8 cellular contexts compared by ENCODE assay signal in genomic region chr21:43790053-43790524, GRCh38. TPM values are rescaled to one million over a fixed set of nuclear protein-coding genes. Genes with fewer than 3 reads are reported as not detected.
DNase-seq lines count a peak whose midpoint lies in the region; ATAC-seq, FAIRE-seq and TF ChIP-seq lines count a peak whose summit lies in the region.

No MANE protein-coding gene starts in this region.

- H3K36me3 Mint-ChIP-seq in Calu3 (ENCODE audit: insufficient read depth, unreplicated experiment): peaks cover 55% of the 10 kb centered on the region

- H3K27me3 Mint-ChIP-seq in Calu3 (ENCODE audit: unreplicated experiment): no peaks in the 10 kb centered on the region

- H3K27ac ChIP-seq in PC-3 (ENCODE audit: low read length) (peak overlapping the region; percentile 55), endothelial cell of umbilical vein (ENCODE audit: insufficient read depth, low read depth, low read length) (peak overlapping the region; percentile 59), osteoblast (ENCODE audit: low read depth, low read length) (peak overlapping the region; percentile 82)

- DNase-seq in Calu3 (no peak), PC-3 (no peak), endothelial cell of umbilical vein (ENCODE audit: low read depth, low spot score) (peak; percentile 12), osteoblast (ENCODE audit: insufficient read length, low spot score, missing footprints) (peak; percentile 80), amygdala (lab: John Stamatoyannopoulos, UW) (no peak), posterior vena cava (ENCODE audit: low spot score) (no peak), NAMALWA (ENCODE audit: low spot score) (no peak)

- H3K4me2 ChIP-seq in PC-3 (ENCODE audit: low read length) (peak overlapping the region; percentile 85), endothelial cell of umbilical vein (ENCODE audit: insufficient read depth, low read length) (peak overlapping the region; percentile 66), osteoblast (ENCODE audit: insufficient read depth, low read length) (peak overlapping the region; percentile 98)

- peak overlapping the region; percentile 70 for H3K27ac Mint-ChIP-seq in Calu3 (ENCODE audit: unreplicated experiment)

- H3K79me2 ChIP-seq in PC-3 (ENCODE audit: low read length): peaks cover 58% of the 10 kb centered on the region
- H3K79me2 ChIP-seq in endothelial cell of umbilical vein (ENCODE audit: control insufficient read depth, insufficient read depth, low read length): peaks cover 52% of the 10 kb centered on the region
- H3K79me2 ChIP-seq in osteoblast (ENCODE audit: insufficient read depth, low read length): peaks cover 55% of the 10 kb centered on the region

- peak overlapping the region; percentile 52; the same call in 1 of the 2 replicates for H2AFZ ChIP-seq in PC-3 (ENCODE audit: low read length)
- H2AFZ ChIP-seq in endothelial cell of umbilical vein (ENCODE audit: low read depth, low read length): peak overlapping the region; percentile 86
- H2AFZ ChIP-seq in osteoblast (ENCODE audit: low read length): peak overlapping the region; percentile 88

- dilution Hi-C loops in endothelial cell of umbilical vein (cut with MboI; ENCODE audit: extremely low pct_ligation_motif_present, low sequenced_read_pairs): no loop called here

- POLR2A ChIA-PET in PC-3 (lab: Charles Lee; ENCODE audit: unreplicated experiment): interaction anchor here (0.6 kb wide), 1 partner anchor 98 kb away, joined by 4 read pairs; no protein-coding TSS in a partner anchor
- POLR2A ChIA-PET in endothelial cell of umbilical vein (lab: Charles Lee): no interaction called here

- H4K20me1 ChIP-seq in PC-3 (ENCODE audit: low read length) (peaks cover 26% of the 10 kb centered on the region), endothelial cell of umbilical vein (replicated peaks; ENCODE audit: control insufficient read depth, extremely low read depth, insufficient read depth, low read length) (no peaks in the 10 kb centered on the region), osteoblast (ENCODE audit: insufficient read depth, low read length) (peaks cover 35% of the 10 kb centered on the region)

- FAIRE-seq in endothelial cell of umbilical vein (lab: Jason Lieb, UNC): peak; percentile 78

- H3K9me1 ChIP-seq in endothelial cell of umbilical vein (replicated peaks; ENCODE audit: control insufficient read depth, extremely low read depth, insufficient read depth, low read length): no peaks in the 10 kb centered on the region

- no peaks in the 10 kb centered on the region for H3F3A ChIP-seq in PC-3 (ENCODE audit: low read length, unreplicated experiment)

- H3K9me3 Mint-ChIP-seq in Calu3 (ENCODE audit: low read depth, unreplicated experiment): no peaks in the 10 kb centered on the region

- peak overlapping the region; percentile 83 for H3K4me3 Mint-ChIP-seq in Calu3 (ENCODE audit: low read depth, unreplicated experiment)

- H3K27me3 ChIP-seq in PC-3 (ENCODE audit: low read length) (no peaks in the 10 kb centered on the region), endothelial cell of umbilical vein (ENCODE audit: control insufficient read depth in 2 of 2, insufficient read depth in 2 of 2, low read length in 2 of 2) (no peaks in the 10 kb centered on the region), osteoblast (ENCODE audit: insufficient read depth, low read length) (no peaks in the 10 kb centered on the region)

- H3K4me1 ChIP-seq in PC-3 (ENCODE audit: insufficient read depth, low read length): peaks cover 9% of the 10 kb centered on the region
- peaks cover 7% of the 10 kb centered on the region for H3K4me1 ChIP-seq in endothelial cell of umbilical vein (ENCODE audit: control insufficient read depth, extremely low read depth, insufficient read depth, low read length)
- H3K4me1 ChIP-seq in osteoblast (ENCODE audit: insufficient read depth, low read length): peaks cover 12% of the 10 kb centered on the region

- H3K36me3 ChIP-seq in PC-3 (ENCODE audit: low read depth, low read length) (peaks cover 44% of the 10 kb centered on the region), endothelial cell of umbilical vein (ENCODE audit: control insufficient read depth in 2 of 2, extremely low read depth in 1 of 2, insufficient read depth in 2 of 2, low read length in 2 of 2) (peaks cover 13 to 27% of the 10 kb centered on the region in 2 experiments), osteoblast (ENCODE audit: insufficient read depth, low read length) (peaks cover 35% of the 10 kb centered on the region)

- TF ChIP-seq CTCF in Calu3 (IDR thresholded peaks at IDR 0.05; ENCODE audit: unreplicated experiment): no peak
- no peak for TF ChIP-seq CTCF in PC-3 (conservative IDR thresholded peaks at IDR 0.05; ENCODE audit: low read depth, low read length)
- no peak for TF ChIP-seq CTCF in endothelial cell of umbilical vein (IDR thresholded peaks at IDR 0.05; ENCODE audit: extremely low read depth in 1 of 2, insufficient read depth in 1 of 2, low read depth in 1 of 2, low read length in 2 of 2)
- TF ChIP-seq CTCF in osteoblast (IDR thresholded peaks at IDR 0.05; ENCODE audit: extremely low read depth, low read depth, low read length): no peak

- BruUV-seq in Calu3 (replicated peaks; lab: Mats Ljungman, UMichigan) (TSS peak; percentile 56), PC-3 (replicated peaks; lab: Mats Ljungman, UMichigan) (TSS peak; percentile 40), endothelial cell of umbilical vein (replicated peaks; lab: Mats Ljungman, UMichigan) (TSS peak; percentile 46)

- H3K9me3 ChIP-seq in PC-3 (ENCODE audit: low read length) (no peaks in the 10 kb centered on the region), endothelial cell of umbilical vein (replicated peaks; ENCODE audit: control insufficient read depth, insufficient read depth, low read length) (no peaks in the 10 kb centered on the region), osteoblast (ENCODE audit: low read depth, low read length) (no peaks in the 10 kb centered on the region)

- H3K4me3 ChIP-seq in PC-3 (ENCODE audit: low read length) (peak overlapping the region; percentile 82), endothelial cell of umbilical vein (replicated peaks in 1 of 3; ENCODE audit: insufficient read depth in 1 of 3, low read depth in 1 of 3, low read length in 3 of 3) (peak overlapping the region; percentile 85 to 95 (median 91)), osteoblast (ENCODE audit: insufficient read depth, low read length) (peak overlapping the region; percentile 95)

- H3K9me2 ChIP-seq in PC-3 (replicated peaks; ENCODE audit: low read length): no peaks in the 10 kb centered on the region

- peaks cover 7% of the 10 kb centered on the region for H3K4me1 Mint-ChIP-seq in Calu3 (ENCODE audit: low read depth, unreplicated experiment)

- H3K9ac ChIP-seq in PC-3 (ENCODE audit: low read length) (peak overlapping the region; percentile 90), endothelial cell of umbilical vein (replicated peaks; ENCODE audit: extremely low read depth, insufficient read depth, low read length) (peak overlapping the region; percentile 75)

- peak; percentile 8; the same call in 1 of the 2 replicates for ATAC-seq in PC-3
- no peak for ATAC-seq in HG03097 (IDR thresholded peaks at IDR 0.05; ENCODE audit: low FRiP score, unreplicated experiment)

- no peak for TF ChIP-seq POLR2A in endothelial cell of umbilical vein (IDR thresholded peaks at IDR 0.05; ENCODE audit: low read depth, low read length)

- intact Hi-C loops in Calu3 (cut with micrococcal nuclease; ENCODE audit: unreplicated experiment) (no loop called here), PC-3 (cut with micrococcal nuclease) (no loop called here), endothelial cell of umbilical vein (cut with micrococcal nuclease) (no loop called here), posterior vena cava (cut with DNase I) (no loop called here)

- CTCF ChIA-PET in Calu3 (lab: Charles Lee): no interaction called here
- CTCF ChIA-PET in PC-3 (lab: Charles Lee): no interaction called here
- CTCF ChIA-PET in endothelial cell of umbilical vein (lab: Charles Lee): interaction anchor here (0.7 to 2.2 kb wide), 6 partner anchors 11 to 185 kb away, joined by 3 to 10 read pairs (median 6); no protein-coding TSS in a partner anchor

TF ChIP-seq in endothelial cell of umbilical vein, 7 proteins besides CTCF, POLR2A, EP300 and RAD21 (continues in another document):
- TF ChIP-seq POLR2AphosphoS5 (IDR thresholded peaks at IDR 0.05; ENCODE audit: insufficient read depth, low read depth, low read length) (no peak), FOS (IDR thresholded peaks at IDR 0.05; ENCODE audit: borderline replicate concordance, insufficient read depth, low read length) (no peak), MAX (IDR thresholded peaks at IDR 0.05; ENCODE audit: insufficient read depth, insufficient read length) (no peak), EZH2 (IDR thresholded peaks at IDR 0.05; ENCODE audit: borderline replicate concordance, low read depth, low read length, severe bottlenecking) (no peak), MYC (IDR thresholded peaks at IDR 0.05; ENCODE audit: low read depth, low read length) (no peak)

RNA-seq across cellular contexts. Expression of gene RRP1, which starts 0.7 kb away (rescaled TPM):
- total RNA-seq in Calu3 (2022): 37.2 and 49.4 TPM in 2 replicates
- 76.4 and 96.6 TPM in 2 replicates for total RNA-seq in PC-3 (2014; rRNA removed)
- total RNA-seq in endothelial cell of umbilical vein: 35.0 and 36.3 TPM in 2 replicates
- polyA plus RNA-seq in endothelial cell of umbilical vein: 11.2 and 15.2 TPM in 2 replicates
- polyA plus RNA-seq in endothelial cell of umbilical vein (2011; cell fraction: cytosol; rRNA removed): 18.4 and 21.0 TPM in 2 replicates
- 51.6 and 55.5 TPM in 2 replicates for polyA plus RNA-seq in endothelial cell of umbilical vein (2011; cell fraction: nucleus; rRNA removed)
- polyA plus RNA-seq in endothelial cell of umbilical vein (2012): 35.1 and 37.7 TPM in 2 replicates
- 11.8 and 11.9 TPM in 2 replicates for polyA minus RNA-seq in endothelial cell of umbilical vein
- polyA minus RNA-seq in endothelial cell of umbilical vein (2011; cell fraction: cytosol; rRNA and poly(A)+ RNA removed): 16.4 TPM
- 20.5 and 22.9 TPM in 2 replicates for polyA minus RNA-seq in endothelial cell of umbilical vein (2011; cell fraction: nucleus; rRNA and poly(A)+ RNA removed)
- total RNA-seq in osteoblast: 16.5 and 18.5 TPM in 2 replicates
- 10 to 100 TPM; 10.7 to 14.3 TPM for total RNA-seq in posterior vena cava

RNA-seq across cellular contexts. Expression of gene CSTB, which starts 14.0 kb away (rescaled TPM):
- total RNA-seq in Calu3 (2022) (105 and 116 TPM in 2 replicates), PC-3 (2014; rRNA removed) (99.2 and 151 TPM in 2 replicates), endothelial cell of umbilical vein (65.8 and 69.2 TPM in 2 replicates), osteoblast (14.8 and 18.3 TPM in 2 replicates), posterior vena cava (10 to 100 TPM; 29.0 to 48.6 TPM)
- 83.7 and 109 TPM in 2 replicates for polyA plus RNA-seq in endothelial cell of umbilical vein
- 100 and 111 TPM in 2 replicates for polyA plus RNA-seq in endothelial cell of umbilical vein (2011; cell fraction: cytosol; rRNA removed)
- polyA plus RNA-seq in endothelial cell of umbilical vein (2011; cell fraction: nucleus; rRNA removed): 30.5 and 42.1 TPM in 2 replicates
- polyA plus RNA-seq in endothelial cell of umbilical vein (2012): 126 and 132 TPM in 2 replicates
- 36.5 and 44.8 TPM in 2 replicates for polyA minus RNA-seq in endothelial cell of umbilical vein
- 25.5 TPM for polyA minus RNA-seq in endothelial cell of umbilical vein (2011; cell fraction: cytosol; rRNA and poly(A)+ RNA removed)
- 8.1 and 11.7 TPM in 2 replicates for polyA minus RNA-seq in endothelial cell of umbilical vein (2011; cell fraction: nucleus; rRNA and poly(A)+ RNA removed)

Comparison
In these comparisons a context has a peak if more than half of its experiments do, and no peak if none do; other contexts are left out.
1. DNase-seq: peak in endothelial cell of umbilical vein (single experiment) and osteoblast (single experiment); none in Calu3 (single experiment), PC-3 (single experiment), amygdala (0 of 56), posterior vena cava (single experiment) and NAMALWA (single experiment).
2. Peak in every context shown above with its lines, with median percentiles within 50 percentile points of each other: H2AFZ ChIP-seq, H3K27ac ChIP-seq, H3K4me2 ChIP-seq and H3K4me3 ChIP-seq.